16 cellular contexts compared by ENCODE assay signal in genomic region chr4:16198271-16198670, GRCh38. TPM values are rescaled to one million over a fixed set of nuclear protein-coding genes. Genes with fewer than 3 reads are reported as not detected.
DNase-seq lines count a peak whose midpoint lies in the region; ATAC-seq, FAIRE-seq and TF ChIP-seq lines count a peak whose summit lies in the region.
"Had no signal": no experiment of that assay in that cellular context is flagged by ENCODE, and none has a peak within 500 bp of the region (broad histone marks: within the 10 kb centered on the region; RNA-seq: fewer than 3 reads in every experiment).

No MANE protein-coding gene starts in this region.

- no peak overlapping the region for H3K27ac Mint-ChIP-seq in neural progenitor cell
- H3K27ac Mint-ChIP-seq: CD8-positive, alpha-beta T cell had no signal

- H4K20me1 ChIP-seq in neural progenitor cell (ENCODE audit: low read depth): no peaks in the 10 kb centered on the region

- H3K9me3 ChIP-seq in adipocyte (ENCODE audit: control insufficient read depth, low read length) (no peaks in the 10 kb centered on the region), neural progenitor cell (ENCODE audit: low read depth) (no peaks in the 10 kb centered on the region)

- peaks cover 35% of the 10 kb centered on the region for H3K4me1 ChIP-seq in adipocyte (ENCODE audit: control insufficient read depth, insufficient read depth, low read length)
- H3K4me1 ChIP-seq in neural progenitor cell: peaks cover 12% of the 10 kb centered on the region

- no peaks in the 10 kb centered on the region for H3K9me3 Mint-ChIP-seq in neural progenitor cell
- H3K9me3 Mint-ChIP-seq: CD14-positive monocyte; CD8-positive, alpha-beta T cell had no signal

- no peak for TF ChIP-seq CTCF in D721Med (IDR thresholded peaks at IDR 0.05; ENCODE audit: insufficient read depth, missing control alignments)
- no peak for TF ChIP-seq CTCF in neural progenitor cell (IDR thresholded peaks at IDR 0.05)

- H3K9ac ChIP-seq in adipocyte (ENCODE audit: low read length) (peak overlapping the region; percentile 1), neural progenitor cell (no peak overlapping the region)

- peaks cover 4% of the 10 kb centered on the region for H3K36me3 ChIP-seq in adipocyte (ENCODE audit: control insufficient read depth, insufficient read depth, low read length, severe bottlenecking)
- no peaks in the 10 kb centered on the region for H3K36me3 ChIP-seq in neural progenitor cell

- no peaks in the 10 kb centered on the region for H3K79me2 ChIP-seq in neural progenitor cell (ENCODE audit: low read depth)

- no peak overlapping the region for H3K27ac ChIP-seq in neural progenitor cell
- H3K27ac ChIP-seq: HL-60 had no signal

- no peak overlapping the region for H3K4me3 Mint-ChIP-seq in neural progenitor cell
- H3K4me3 Mint-ChIP-seq: CD14-positive monocyte; CD8-positive, alpha-beta T cell had no signal

- no peak for ATAC-seq in HG03095 (IDR thresholded peaks at IDR 0.05; ENCODE audit: unreplicated experiment)
- no peak for ATAC-seq in GM18868 (IDR thresholded peaks at IDR 0.05; ENCODE audit: unreplicated experiment)
- ATAC-seq: CD8-positive, alpha-beta T cell; HCT116; K562 had no signal

- H3K27me3 Mint-ChIP-seq in neural progenitor cell (ENCODE audit: insufficient read depth, low read depth): no peaks in the 10 kb centered on the region

- no peak for DNase-seq in D721Med (ENCODE audit: insufficient read length, low spot score)
- peak; percentile 52 for DNase-seq in NCI-H146 (lab: John Stamatoyannopoulos, UW)
- no peak for DNase-seq in adipocyte (ENCODE audit: low read depth)
- DNase-seq in lung microvascular endothelial cell (ENCODE audit: low read depth in 2 of 2): peak; percentile 33 to 69
- DNase-seq in neural progenitor cell (ENCODE audit: low spot score): no peak
- no peak for DNase-seq in AG08395 (ENCODE audit: low spot score)
- DNase-seq: CD8-positive, alpha-beta T cell; DND-41; GDM1 had no signal

- no peak overlapping the region for H3K4me3 ChIP-seq in adipocyte (ENCODE audit: low read length)
- no peak overlapping the region for H3K4me3 ChIP-seq in neural progenitor cell
- H3K4me3 ChIP-seq: K562 had no signal

- peaks cover 8% of the 10 kb centered on the region for H3F3A ChIP-seq in neural progenitor cell (ENCODE audit: low read depth)

- H3K36me3 Mint-ChIP-seq in neural progenitor cell: no peaks in the 10 kb centered on the region

- FAIRE-seq in D721Med (lab: Jason Lieb, UNC): peak; percentile 38
- FAIRE-seq: H54 had no signal

- H3K4me1 Mint-ChIP-seq in neural progenitor cell: peaks cover 12% of the 10 kb centered on the region

- no peak overlapping the region for H2AFZ ChIP-seq in neural progenitor cell (replicated peaks)

- no peak overlapping the region for H3K4me2 ChIP-seq in neural progenitor cell

- H3K27me3 ChIP-seq in adipocyte (replicated peaks; ENCODE audit: control insufficient read depth, insufficient read depth, low read length) (no peaks in the 10 kb centered on the region), neural progenitor cell (no peaks in the 10 kb centered on the region)

RNA-seq across cellular contexts. Expression of gene TAPT1, which starts 28.0 kb away (rescaled TPM):
- total RNA-seq in lung microvascular endothelial cell (7.8 and 14.5 TPM in 2 replicates), neural progenitor cell (ENCODE audit: low replicate concordance) (16.4 and 18.9 TPM in 2 replicates)

Comparison
In these comparisons a context has a peak if more than half of its experiments do, and no peak if none do; other contexts are left out.
1. DNase-seq: peak in NCI-H146 (single experiment) and lung microvascular endothelial cell (2 of 2); none in D721Med (single experiment), adipocyte (single experiment), neural progenitor cell (single experiment) and AG08395 (single experiment).